In the genomic region with DNA sequence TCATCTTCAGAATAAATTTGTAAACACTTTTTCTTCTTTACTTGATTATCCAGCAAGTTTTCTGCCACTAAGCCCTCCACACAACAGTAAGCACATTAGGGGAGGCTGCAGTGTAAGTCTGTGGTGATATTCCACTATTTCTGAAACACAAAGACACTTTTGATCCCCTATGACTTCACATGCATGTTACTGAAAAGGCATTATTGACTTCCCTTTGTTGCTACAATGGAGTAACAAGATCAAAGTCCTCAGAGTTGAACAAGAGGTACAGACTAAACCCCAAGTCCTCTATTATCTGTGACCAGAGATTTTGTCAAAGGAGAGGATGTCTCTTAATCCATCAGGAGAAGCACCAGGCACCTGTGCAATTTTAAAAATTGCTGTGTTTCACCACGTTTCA, we compare ENCODE assay signal across 1 cellular context.
TF ChIP-seq lines count a peak whose summit lies in the region.

No MANE protein-coding gene starts in this region.

TF ChIP-seq in HepG2, 621 proteins besides CTCF, POLR2A, EP300 and RAD21 (continued from another document and continues in another):
- TF ChIP-seq, protein P1, sequence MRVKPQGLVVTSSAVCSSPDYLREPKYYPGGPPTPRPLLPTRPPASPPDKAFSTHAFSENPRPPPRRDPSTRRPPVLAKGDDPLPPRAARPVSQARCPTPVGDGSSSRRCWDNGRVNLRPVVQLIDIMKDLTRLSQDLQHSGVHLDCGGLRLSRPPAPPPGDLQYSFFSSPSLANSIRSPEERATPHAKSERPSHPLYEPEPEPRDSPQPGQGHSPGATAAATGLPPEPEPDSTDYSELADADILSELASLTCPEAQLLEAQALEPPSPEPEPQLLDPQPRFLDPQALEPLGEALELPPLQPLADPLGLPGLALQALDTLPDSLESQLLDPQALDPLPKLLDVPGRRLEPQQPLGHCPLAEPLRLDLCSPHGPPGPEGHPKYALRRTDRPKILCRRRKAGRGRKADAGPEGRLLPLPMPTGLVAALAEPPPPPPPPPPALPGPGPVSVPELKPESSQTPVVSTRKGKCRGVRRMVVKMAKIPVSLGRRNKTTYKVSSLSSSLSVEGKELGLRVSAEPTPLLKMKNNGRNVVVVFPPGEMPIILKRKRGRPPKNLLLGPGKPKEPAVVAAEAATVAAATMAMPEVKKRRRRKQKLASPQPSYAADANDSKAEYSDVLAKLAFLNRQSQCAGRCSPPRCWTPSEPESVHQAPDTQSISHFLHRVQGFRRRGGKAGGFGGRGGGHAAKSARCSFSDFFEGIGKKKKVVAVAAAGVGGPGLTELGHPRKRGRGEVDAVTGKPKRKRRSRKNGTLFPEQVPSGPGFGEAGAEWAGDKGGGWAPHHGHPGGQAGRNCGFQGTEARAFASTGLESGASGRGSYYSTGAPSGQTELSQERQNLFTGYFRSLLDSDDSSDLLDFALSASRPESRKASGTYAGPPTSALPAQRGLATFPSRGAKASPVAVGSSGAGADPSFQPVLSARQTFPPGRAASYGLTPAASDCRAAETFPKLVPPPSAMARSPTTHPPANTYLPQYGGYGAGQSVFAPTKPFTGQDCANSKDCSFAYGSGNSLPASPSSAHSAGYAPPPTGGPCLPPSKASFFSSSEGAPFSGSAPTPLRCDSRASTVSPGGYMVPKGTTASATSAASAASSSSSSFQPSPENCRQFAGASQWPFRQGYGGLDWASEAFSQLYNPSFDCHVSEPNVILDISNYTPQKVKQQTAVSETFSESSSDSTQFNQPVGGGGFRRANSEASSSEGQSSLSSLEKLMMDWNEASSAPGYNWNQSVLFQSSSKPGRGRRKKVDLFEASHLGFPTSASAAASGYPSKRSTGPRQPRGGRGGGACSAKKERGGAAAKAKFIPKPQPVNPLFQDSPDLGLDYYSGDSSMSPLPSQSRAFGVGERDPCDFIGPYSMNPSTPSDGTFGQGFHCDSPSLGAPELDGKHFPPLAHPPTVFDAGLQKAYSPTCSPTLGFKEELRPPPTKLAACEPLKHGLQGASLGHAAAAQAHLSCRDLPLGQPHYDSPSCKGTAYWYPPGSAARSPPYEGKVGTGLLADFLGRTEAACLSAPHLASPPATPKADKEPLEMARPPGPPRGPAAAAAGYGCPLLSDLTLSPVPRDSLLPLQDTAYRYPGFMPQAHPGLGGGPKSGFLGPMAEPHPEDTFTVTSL (CRISPR knock-in tag; IDR thresholded peaks at IDR 0.05; ENCODE audit: borderline replicate concordance): peak; percentile 86
- TF ChIP-seq ZBTB7B (CRISPR knock-in tag; IDR thresholded peaks at IDR 0.05) (peak; percentile 41; the same call in 1 of the 2 replicates), ZNF230 (CRISPR knock-in tag; IDR thresholded peaks at IDR 0.05) (no peak), TBX2 (CRISPR knock-in tag; IDR thresholded peaks at IDR 0.05; ENCODE audit: borderline replicate concordance) (0 out of 2 replicates have a peak, but pooled peaks have one; percentile 16), KDM1A (CRISPR knock-in tag; IDR thresholded peaks at IDR 0.05) (peak; percentile 24; the same call in 1 of the 2 replicates), HNF4A (CRISPR knock-in tag; IDR thresholded peaks at IDR 0.05) (peak; percentile 94), NCOA2 (CRISPR knock-in tag; IDR thresholded peaks at IDR 0.05) (peak; percentile 93), RARA (CRISPR knock-in tag; IDR thresholded peaks at IDR 0.05) (peak; percentile 89), CREM (IDR thresholded peaks at IDR 0.05) (peak; percentile 76; the same call in 1 of the 2 replicates), CREM (CRISPR knock-in tag; IDR thresholded peaks at IDR 0.05) (no peak), ISL2 (CRISPR knock-in tag; IDR thresholded peaks at IDR 0.05) (peak; percentile 82), ASH2L (IDR thresholded peaks at IDR 0.05; ENCODE audit: insufficient read length, low read depth, low read length) (peak; percentile 46), GFI1 (CRISPR knock-in tag; IDR thresholded peaks at IDR 0.05; ENCODE audit: borderline replicate concordance) (0 out of 2 replicates have a peak, but pooled peaks have one; percentile 32), HNF4G (IDR thresholded peaks at IDR 0.05; ENCODE audit: borderline replicate concordance, low read depth, low read length) (peak; percentile 85), HNF4G (CRISPR knock-in tag; IDR thresholded peaks at IDR 0.05; ENCODE audit: borderline replicate concordance, low read depth) (peak; percentile 34; the same call in 1 of the 2 replicates), ZFP1 (CRISPR knock-in tag; IDR thresholded peaks at IDR 0.05) (0 out of 2 replicates have a peak, but pooled peaks have one; percentile 36), POGZ (CRISPR knock-in tag; IDR thresholded peaks at IDR 0.05) (peak; percentile 96), ZBTB20 (CRISPR knock-in tag; IDR thresholded peaks at IDR 0.05; ENCODE audit: borderline replicate concordance, low read depth) (0 out of 2 replicates have a peak, but pooled peaks have one; percentile 44), SIX4 (CRISPR knock-in tag; IDR thresholded peaks at IDR 0.05) (0 out of 2 replicates have a peak, but pooled peaks have one; percentile 54), TCF7 (IDR thresholded peaks at IDR 0.05; ENCODE audit: low read depth) (peak; percentile 83), HOXA5 (CRISPR knock-in tag; IDR thresholded peaks at IDR 0.05) (no peak), SALL1 (CRISPR knock-in tag; IDR thresholded peaks at IDR 0.05) (peak; percentile 38; the same call in 1 of the 2 replicates), NFRKB (IDR thresholded peaks at IDR 0.05) (no peak), U2AF1 (optimal IDR thresholded peaks at IDR 0.05; ENCODE audit: low read depth, low read length) (no peak), KAT8 (CRISPR knock-in tag; IDR thresholded peaks at IDR 0.05) (peak; percentile 58), NCOR1 (IDR thresholded peaks at IDR 0.05; ENCODE audit: borderline replicate concordance, low read length) (peak; percentile 83; the same call in 1 of the 2 replicates), HOMEZ (CRISPR knock-in tag; IDR thresholded peaks at IDR 0.05; ENCODE audit: low read depth) (peak; percentile 92), ETV5 (CRISPR knock-in tag; IDR thresholded peaks at IDR 0.05; ENCODE audit: borderline replicate concordance) (peak; percentile 56; the same call in 1 of the 2 replicates), GATA4 (IDR thresholded peaks at IDR 0.05; ENCODE audit: borderline replicate concordance, low read depth) (peak; percentile 40; the same call in 1 of the 2 replicates), SPEN (CRISPR knock-in tag; IDR thresholded peaks at IDR 0.05; ENCODE audit: low read depth) (no peak), THAP11 (CRISPR knock-in tag; IDR thresholded peaks at IDR 0.05) (peak; percentile 50; the same call in 1 of the 2 replicates), HDAC6 (IDR thresholded peaks at IDR 0.05; ENCODE audit: low read depth, low read length) (no peak), TARDBP (CRISPR knock-in tag; IDR thresholded peaks at IDR 0.05) (peak; percentile 25; the same call in 1 of the 2 replicates)
- TF ChIP-seq, protein P2, sequence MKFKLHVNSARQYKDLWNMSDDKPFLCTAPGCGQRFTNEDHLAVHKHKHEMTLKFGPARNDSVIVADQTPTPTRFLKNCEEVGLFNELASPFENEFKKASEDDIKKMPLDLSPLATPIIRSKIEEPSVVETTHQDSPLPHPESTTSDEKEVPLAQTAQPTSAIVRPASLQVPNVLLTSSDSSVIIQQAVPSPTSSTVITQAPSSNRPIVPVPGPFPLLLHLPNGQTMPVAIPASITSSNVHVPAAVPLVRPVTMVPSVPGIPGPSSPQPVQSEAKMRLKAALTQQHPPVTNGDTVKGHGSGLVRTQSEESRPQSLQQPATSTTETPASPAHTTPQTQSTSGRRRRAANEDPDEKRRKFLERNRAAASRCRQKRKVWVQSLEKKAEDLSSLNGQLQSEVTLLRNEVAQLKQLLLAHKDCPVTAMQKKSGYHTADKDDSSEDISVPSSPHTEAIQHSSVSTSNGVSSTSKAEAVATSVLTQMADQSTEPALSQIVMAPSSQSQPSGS (CRISPR knock-in tag; IDR thresholded peaks at IDR 0.05): peak; percentile 40; the same call in 1 of the 2 replicates
- TF ChIP-seq, protein P3, sequence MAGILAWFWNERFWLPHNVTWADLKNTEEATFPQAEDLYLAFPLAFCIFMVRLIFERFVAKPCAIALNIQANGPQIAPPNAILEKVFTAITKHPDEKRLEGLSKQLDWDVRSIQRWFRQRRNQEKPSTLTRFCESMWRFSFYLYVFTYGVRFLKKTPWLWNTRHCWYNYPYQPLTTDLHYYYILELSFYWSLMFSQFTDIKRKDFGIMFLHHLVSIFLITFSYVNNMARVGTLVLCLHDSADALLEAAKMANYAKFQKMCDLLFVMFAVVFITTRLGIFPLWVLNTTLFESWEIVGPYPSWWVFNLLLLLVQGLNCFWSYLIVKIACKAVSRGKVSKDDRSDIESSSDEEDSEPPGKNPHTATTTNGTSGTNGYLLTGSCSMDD (CRISPR knock-in tag; IDR thresholded peaks at IDR 0.05): no peak
- TF ChIP-seq, protein P4, sequence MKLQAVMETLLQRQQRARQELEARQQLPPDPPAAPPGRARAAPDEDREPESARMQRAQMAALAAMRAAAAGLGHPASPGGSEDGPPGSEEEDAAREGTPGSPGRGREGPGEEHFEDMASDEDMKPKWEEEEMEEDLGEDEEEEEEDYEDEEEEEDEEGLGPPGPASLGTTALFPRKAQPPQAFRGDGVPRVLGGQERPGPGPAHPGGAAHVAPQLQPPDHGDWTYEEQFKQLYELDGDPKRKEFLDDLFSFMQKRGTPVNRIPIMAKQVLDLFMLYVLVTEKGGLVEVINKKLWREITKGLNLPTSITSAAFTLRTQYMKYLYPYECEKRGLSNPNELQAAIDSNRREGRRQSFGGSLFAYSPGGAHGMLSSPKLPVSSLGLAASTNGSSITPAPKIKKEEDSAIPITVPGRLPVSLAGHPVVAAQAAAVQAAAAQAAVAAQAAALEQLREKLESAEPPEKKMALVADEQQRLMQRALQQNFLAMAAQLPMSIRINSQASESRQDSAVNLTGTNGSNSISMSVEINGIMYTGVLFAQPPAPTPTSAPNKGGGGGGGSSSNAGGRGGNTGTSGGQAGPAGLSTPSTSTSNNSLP (IDR thresholded peaks at IDR 0.05; ENCODE audit: low read depth, low read length): peak; percentile 31; the same call in 1 of the 2 replicates
- TF ChIP-seq, protein P5, sequence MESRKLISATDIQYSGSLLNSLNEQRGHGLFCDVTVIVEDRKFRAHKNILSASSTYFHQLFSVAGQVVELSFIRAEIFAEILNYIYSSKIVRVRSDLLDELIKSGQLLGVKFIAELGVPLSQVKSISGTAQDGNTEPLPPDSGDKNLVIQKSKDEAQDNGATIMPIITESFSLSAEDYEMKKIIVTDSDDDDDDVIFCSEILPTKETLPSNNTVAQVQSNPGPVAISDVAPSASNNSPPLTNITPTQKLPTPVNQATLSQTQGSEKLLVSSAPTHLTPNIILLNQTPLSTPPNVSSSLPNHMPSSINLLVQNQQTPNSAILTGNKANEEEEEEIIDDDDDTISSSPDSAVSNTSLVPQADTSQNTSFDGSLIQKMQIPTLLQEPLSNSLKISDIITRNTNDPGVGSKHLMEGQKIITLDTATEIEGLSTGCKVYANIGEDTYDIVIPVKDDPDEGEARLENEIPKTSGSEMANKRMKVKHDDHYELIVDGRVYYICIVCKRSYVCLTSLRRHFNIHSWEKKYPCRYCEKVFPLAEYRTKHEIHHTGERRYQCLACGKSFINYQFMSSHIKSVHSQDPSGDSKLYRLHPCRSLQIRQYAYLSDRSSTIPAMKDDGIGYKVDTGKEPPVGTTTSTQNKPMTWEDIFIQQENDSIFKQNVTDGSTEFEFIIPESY (CRISPR knock-in tag; IDR thresholded peaks at IDR 0.05): 0 out of 2 replicates have a peak, but pooled peaks have one; percentile 17
- TF ChIP-seq, protein P6, sequence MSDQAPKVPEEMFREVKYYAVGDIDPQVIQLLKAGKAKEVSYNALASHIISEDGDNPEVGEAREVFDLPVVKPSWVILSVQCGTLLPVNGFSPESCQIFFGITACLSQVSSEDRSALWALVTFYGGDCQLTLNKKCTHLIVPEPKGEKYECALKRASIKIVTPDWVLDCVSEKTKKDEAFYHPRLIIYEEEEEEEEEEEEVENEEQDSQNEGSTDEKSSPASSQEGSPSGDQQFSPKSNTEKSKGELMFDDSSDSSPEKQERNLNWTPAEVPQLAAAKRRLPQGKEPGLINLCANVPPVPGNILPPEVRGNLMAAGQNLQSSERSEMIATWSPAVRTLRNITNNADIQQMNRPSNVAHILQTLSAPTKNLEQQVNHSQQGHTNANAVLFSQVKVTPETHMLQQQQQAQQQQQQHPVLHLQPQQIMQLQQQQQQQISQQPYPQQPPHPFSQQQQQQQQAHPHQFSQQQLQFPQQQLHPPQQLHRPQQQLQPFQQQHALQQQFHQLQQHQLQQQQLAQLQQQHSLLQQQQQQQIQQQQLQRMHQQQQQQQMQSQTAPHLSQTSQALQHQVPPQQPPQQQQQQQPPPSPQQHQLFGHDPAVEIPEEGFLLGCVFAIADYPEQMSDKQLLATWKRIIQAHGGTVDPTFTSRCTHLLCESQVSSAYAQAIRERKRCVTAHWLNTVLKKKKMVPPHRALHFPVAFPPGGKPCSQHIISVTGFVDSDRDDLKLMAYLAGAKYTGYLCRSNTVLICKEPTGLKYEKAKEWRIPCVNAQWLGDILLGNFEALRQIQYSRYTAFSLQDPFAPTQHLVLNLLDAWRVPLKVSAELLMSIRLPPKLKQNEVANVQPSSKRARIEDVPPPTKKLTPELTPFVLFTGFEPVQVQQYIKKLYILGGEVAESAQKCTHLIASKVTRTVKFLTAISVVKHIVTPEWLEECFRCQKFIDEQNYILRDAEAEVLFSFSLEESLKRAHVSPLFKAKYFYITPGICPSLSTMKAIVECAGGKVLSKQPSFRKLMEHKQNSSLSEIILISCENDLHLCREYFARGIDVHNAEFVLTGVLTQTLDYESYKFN (CRISPR knock-in tag; conservative IDR thresholded peaks at IDR 0.05): peak; percentile 85
